8 cellular contexts compared by ENCODE assay signal in the genomic region with DNA sequence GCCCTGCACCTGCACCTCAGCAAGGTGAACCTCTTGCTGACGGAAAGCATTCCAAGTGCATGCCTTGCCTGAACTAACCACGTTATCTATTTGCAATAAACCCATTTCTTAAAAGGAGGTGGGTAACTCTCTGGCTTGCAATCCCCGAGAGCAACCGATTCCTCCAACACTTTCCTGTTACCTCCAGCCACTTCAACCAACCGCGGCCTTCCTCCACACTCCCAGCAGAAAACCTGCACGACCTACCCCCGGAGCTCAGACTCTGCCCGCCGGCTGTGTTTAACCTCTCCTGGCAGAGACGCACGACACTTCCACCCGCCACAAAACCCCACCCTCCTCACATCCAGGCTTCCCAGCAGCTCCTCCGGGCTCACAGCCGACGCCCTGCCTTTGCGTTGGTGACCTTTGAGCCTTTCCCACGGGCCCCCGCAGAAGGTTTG. TPM values are rescaled to one million over a fixed set of nuclear protein-coding genes. Genes with fewer than 3 reads are reported as not detected.
A peak's percentile ranks its signal among the peaks of the same experiment; 100 is the strongest.
DNase-seq lines count a peak whose midpoint lies in the region; ATAC-seq and TF ChIP-seq lines count a peak whose summit lies in the region.

No MANE protein-coding gene starts in this region.

- peak overlapping the region; percentile 34 for H3K4me3 ChIP-seq in lower leg skin (ENCODE audit: low read depth, poor library complexity, severe bottlenecking)
- peak overlapping the region; percentile 72 for H3K4me3 ChIP-seq in urinary bladder (ENCODE audit: low read depth, low read length)

- H3K9me3 Mint-ChIP-seq in stimulated activated naive CD8-positive, alpha-beta T cell treated with anti-CD3 and anti-CD28 coated beads, Interleukin-15, Interleukin-2, amounts not matched to agents 100 ng/mL and 50 ng/mL, for 24 hours: no peaks in the 10 kb centered on the region

- DNase-seq in stimulated activated naive CD8-positive, alpha-beta T cell treated with anti-CD3 and anti-CD28 coated beads, Interleukin-15, Interleukin-2, amounts not matched to agents 100 U/mL and 50 U/mL, for 24 hours: no peak
- no peak for DNase-seq in lower leg skin (ENCODE audit: low spot score in 2 of 2)
- DNase-seq in NCI-H2107 (lab: John Stamatoyannopoulos, UW): no peak
- no peak for DNase-seq in DMS153 treated with DMSO at 0.1 percent for 48 hours (lab: John Stamatoyannopoulos, UW; ENCODE audit: unreplicated experiment)

- WGBS in lower leg skin, 2 donors: 3 to 5% methylated on average over 19 of the region's 19 CpGs
- WGBS in urinary bladder: 8% methylated on average over 19 of the region's 19 CpGs

- H3K27ac ChIP-seq in angular gyrus (ENCODE audit: low read depth, low read length): peak overlapping the region; percentile 84
- no peak overlapping the region for H3K27ac ChIP-seq in urinary bladder (ENCODE audit: low read depth)

- no peaks in the 10 kb centered on the region for H3K4me1 ChIP-seq in urinary bladder (ENCODE audit: insufficient read depth)

- no peak for TF ChIP-seq CTCF in lower leg skin (IDR thresholded peaks at IDR 0.05)

- peaks cover 28% of the 10 kb centered on the region for H3K36me3 Mint-ChIP-seq in stimulated activated naive CD8-positive, alpha-beta T cell treated with anti-CD3 and anti-CD28 coated beads, Interleukin-15, Interleukin-2, amounts not matched to agents 100 ng/mL and 50 ng/mL, for 24 hours (ENCODE audit: low read depth)

- H3K4me1 Mint-ChIP-seq in stimulated activated naive CD8-positive, alpha-beta T cell treated with anti-CD3 and anti-CD28 coated beads, Interleukin-15, Interleukin-2, amounts not matched to agents 100 ng/mL and 50 ng/mL, for 24 hours (ENCODE audit: low read depth): peaks cover 26% of the 10 kb centered on the region

- intact Hi-C loops in lower leg skin (cut with DNase I; ENCODE audit: low total_unique reads): no loop called here

- H3K36me3 ChIP-seq in urinary bladder (ENCODE audit: insufficient read depth): peaks cover 7% of the 10 kb centered on the region

- peak overlapping the region; percentile 89 for H3K27ac Mint-ChIP-seq in stimulated activated naive CD8-positive, alpha-beta T cell treated with anti-CD3 and anti-CD28 coated beads, Interleukin-15, Interleukin-2, amounts not matched to agents 100 ng/mL and 50 ng/mL, for 24 hours

- no peak for TF ChIP-seq POLR2A in lower leg skin (IDR thresholded peaks at IDR 0.05)

- no peak for ATAC-seq in stimulated activated naive CD8-positive, alpha-beta T cell treated with anti-CD3 and anti-CD28 coated beads, Interleukin-15, Interleukin-2, amounts not matched to agents 100 U/mL and 50 U/mL, for 24 hours
- no peak for ATAC-seq in GM21515 (IDR thresholded peaks at IDR 0.05; ENCODE audit: unreplicated experiment)

- H3K4me3 Mint-ChIP-seq in stimulated activated naive CD8-positive, alpha-beta T cell treated with anti-CD3 and anti-CD28 coated beads, Interleukin-15, Interleukin-2, amounts not matched to agents 100 ng/mL and 50 ng/mL, for 24 hours: peak overlapping the region; percentile 93

- H3K27me3 Mint-ChIP-seq in stimulated activated naive CD8-positive, alpha-beta T cell treated with anti-CD3 and anti-CD28 coated beads, Interleukin-15, Interleukin-2, amounts not matched to agents 100 ng/mL and 50 ng/mL, for 24 hours: no peaks in the 10 kb centered on the region

RNA-seq across cellular contexts. Expression of gene SCO2, which starts 0.7 kb away (rescaled TPM):
- total RNA-seq in lower leg skin (1 to 10 TPM; 1.5 to 9.4 (median 4.4) TPM), urinary bladder (0.79 TPM)
- 3.3 TPM for polyA plus RNA-seq in urinary bladder

RNA-seq across cellular contexts. Expression of gene TYMP, which starts 5.1 kb away (rescaled TPM):
- 10 to 100 TPM; 23.6 to 63.3 (median 33.5) TPM for total RNA-seq in lower leg skin
- 9.5 TPM for total RNA-seq in urinary bladder
- polyA plus RNA-seq in urinary bladder: 84.1 TPM

RNA-seq across cellular contexts. Expression of gene NCAPH2, which starts 16.7 kb away (rescaled TPM):
- total RNA-seq in lower leg skin (10 to 100 TPM; 40.7 to 54.3 (median 41.5) TPM), urinary bladder (27.5 TPM)
- 38.4 TPM for polyA plus RNA-seq in urinary bladder

RNA-seq across cellular contexts. Expression of gene LMF2, which starts 17.2 kb away (rescaled TPM):
- total RNA-seq in lower leg skin (10 to 100 TPM; 34.8 to 47.2 (median 38.8) TPM), urinary bladder (21.4 TPM)
- polyA plus RNA-seq in urinary bladder: 61.3 TPM

RNA-seq across cellular contexts. Expression of gene KLHDC7B, which starts 21.0 kb away (rescaled TPM):
- under 1 TPM in 2 of 4 donors, not detected in 2; 0.07 to 0.10 TPM for total RNA-seq in lower leg skin
- 0.11 TPM for total RNA-seq in urinary bladder
- 0.33 TPM for polyA plus RNA-seq in urinary bladder
